Comparison of ENCODE assay signal across 1 cellular context in genomic region chr5:132439521-132440206, GRCh38.
TF ChIP-seq lines count a peak whose summit lies in the region.

No MANE protein-coding gene starts in this region.

TF ChIP-seq in IMR-90, 13 proteins besides CTCF, POLR2A, EP300 and RAD21 (continued from another document):
- TF ChIP-seq FOS (IDR thresholded peaks at IDR 0.05; ENCODE audit: low read depth, low read length) (peak; percentile 64; the same call in 1 of the 2 replicates), CEBPB (IDR thresholded peaks at IDR 0.05; ENCODE audit: low read depth, low read length) (peak; percentile 65; the same call in 1 of the 2 replicates), BHLHE40 (IDR thresholded peaks at IDR 0.05; ENCODE audit: low read depth, low read length) (no peak)
